7 cellular contexts compared by ENCODE assay signal in the genomic region with DNA sequence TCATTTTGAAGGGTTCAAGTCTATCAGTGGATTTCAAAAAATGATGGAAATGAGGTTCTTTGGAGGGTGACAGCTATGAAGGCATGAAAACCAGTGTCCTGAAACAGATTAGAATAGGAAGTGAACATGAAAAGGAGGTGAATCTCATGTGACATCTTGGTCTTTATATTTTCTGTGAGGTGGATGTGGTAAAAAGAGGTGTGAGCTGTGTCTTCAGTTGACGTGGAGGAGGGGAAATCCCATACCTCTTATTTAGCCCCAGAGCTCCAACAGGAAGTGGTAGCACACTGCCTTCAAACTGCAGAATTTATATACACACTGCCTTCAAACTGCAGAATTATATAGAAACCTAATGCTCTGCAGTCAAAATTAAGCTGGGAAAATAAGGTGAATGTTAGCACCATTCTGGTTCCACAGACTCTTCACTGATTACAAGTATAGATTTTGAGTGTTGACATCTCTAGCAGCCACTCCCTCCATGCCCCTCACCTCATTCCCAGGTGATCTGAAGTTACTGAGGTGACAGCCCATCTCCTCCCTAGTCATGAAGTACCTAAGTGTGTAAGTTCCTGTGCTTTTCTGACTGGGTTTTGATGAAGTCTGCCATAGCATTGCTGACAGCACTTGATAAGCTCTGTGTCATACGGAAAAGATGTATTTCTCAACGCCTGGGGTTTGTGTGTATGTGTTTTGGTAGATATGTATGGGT. TPM values are rescaled to one million over a fixed set of nuclear protein-coding genes. Genes with fewer than 3 reads are reported as not detected.
A peak's percentile ranks its signal among the peaks of the same experiment; 100 is the strongest.
DNase-seq lines count a peak whose midpoint lies in the region; ATAC-seq and TF ChIP-seq lines count a peak whose summit lies in the region.

No MANE protein-coding gene starts in this region.

- H3K4me3 ChIP-seq in prostate gland = no peak overlapping the region

- H3K27ac ChIP-seq in prostate gland = no peak overlapping the region

- intact Hi-C loops in prostate gland (cut with DNase I) = no loop called here

- no peak for DNase-seq in activated T-cell treated with anti-CD3 and anti-CD28 coated beads, Interleukin-2, amount 50 U/mL, for 24 hours
- peak; percentile 80 for DNase-seq in natural killer cell treated with Interleukin-12 subunit alpha and Interleukin-12 subunit beta and Interleukin-15 and Interleukin-18, amount 100 ng/mL, for 72 hours (ENCODE audit: low spot score)
- no peak for DNase-seq in prostate gland (ENCODE audit: low spot score)

- no peaks in the 10 kb centered on the region for H3K36me3 ChIP-seq in prostate gland

- peak overlapping the region; percentile 99 for H3K27ac Mint-ChIP-seq in activated T-cell treated with anti-CD3 and anti-CD28 coated beads, Interleukin-2, amount 50 U/mL, for 24 hours
- H3K27ac Mint-ChIP-seq in natural killer cell treated with Interleukin-12 subunit alpha and Interleukin-12 subunit beta and Interleukin-15 and Interleukin-18, amount 100 ng/mL, for 72 hours = peak overlapping the region; percentile 93 to 96

- H3K4me1 Mint-ChIP-seq in activated T-cell treated with anti-CD3 and anti-CD28 coated beads, Interleukin-2, amount 50 U/mL, for 24 hours (ENCODE audit: low read depth) = peaks cover 78% of the 10 kb centered on the region
- peaks cover 68 to 75% of the 10 kb centered on the region in 2 donors for H3K4me1 Mint-ChIP-seq in natural killer cell treated with Interleukin-12 subunit alpha and Interleukin-12 subunit beta and Interleukin-15 and Interleukin-18, amount 100 ng/mL, for 72 hours (ENCODE audit: low read depth in 2 of 2)

- ATAC-seq in GM19351 (IDR thresholded peaks at IDR 0.05; ENCODE audit: unreplicated experiment) = peak; percentile 44
- ATAC-seq in HG03460 (IDR thresholded peaks at IDR 0.05; ENCODE audit: unreplicated experiment) = peak; percentile 38
- peak; percentile 70 to 77 for ATAC-seq in natural killer cell treated with Interleukin-12 subunit alpha and Interleukin-12 subunit beta and Interleukin-15 and Interleukin-18, amount 100 ng/mL, for 72 hours
- ATAC-seq in GM19397 (IDR thresholded peaks at IDR 0.05; ENCODE audit: unreplicated experiment) = no peak
- no peak for ATAC-seq in HG02870 (IDR thresholded peaks at IDR 0.05; ENCODE audit: unreplicated experiment)

- H3K36me3 Mint-ChIP-seq in activated T-cell treated with anti-CD3 and anti-CD28 coated beads, Interleukin-2, amount 50 U/mL, for 24 hours (ENCODE audit: low read depth) = peaks cover 60% of the 10 kb centered on the region
- H3K36me3 Mint-ChIP-seq in natural killer cell treated with Interleukin-12 subunit alpha and Interleukin-12 subunit beta and Interleukin-15 and Interleukin-18, amount 100 ng/mL, for 72 hours = peaks cover 10% of the 10 kb centered on the region

- no peaks in the 10 kb centered on the region for H3K9me3 ChIP-seq in prostate gland

- peak overlapping the region; percentile 93 for H3K4me3 Mint-ChIP-seq in activated T-cell treated with anti-CD3 and anti-CD28 coated beads, Interleukin-2, amount 50 U/mL, for 24 hours
- H3K4me3 Mint-ChIP-seq in natural killer cell treated with Interleukin-12 subunit alpha and Interleukin-12 subunit beta and Interleukin-15 and Interleukin-18, amount 100 ng/mL, for 72 hours = peak overlapping the region; percentile 99

- H3K9me3 Mint-ChIP-seq in activated T-cell treated with anti-CD3 and anti-CD28 coated beads, Interleukin-2, amount 50 U/mL, for 24 hours = no peaks in the 10 kb centered on the region
- no peaks in the 10 kb centered on the region for H3K9me3 Mint-ChIP-seq in natural killer cell treated with Interleukin-12 subunit alpha and Interleukin-12 subunit beta and Interleukin-15 and Interleukin-18, amount 100 ng/mL, for 72 hours

- H3K4me1 ChIP-seq in prostate gland (replicated peaks) = no peaks in the 10 kb centered on the region

- TF ChIP-seq POLR2A in prostate gland (IDR thresholded peaks at IDR 0.05) = no peak

- no peaks in the 10 kb centered on the region for H3K27me3 ChIP-seq in prostate gland (replicated peaks; ENCODE audit: insufficient read depth)

- no peak for TF ChIP-seq CTCF in prostate gland (IDR thresholded peaks at IDR 0.05)

- H3K27me3 Mint-ChIP-seq in activated T-cell treated with anti-CD3 and anti-CD28 coated beads, Interleukin-2, amount 50 U/mL, for 24 hours = no peaks in the 10 kb centered on the region
- H3K27me3 Mint-ChIP-seq in natural killer cell treated with Interleukin-12 subunit alpha and Interleukin-12 subunit beta and Interleukin-15 and Interleukin-18, amount 100 ng/mL, for 72 hours = no peaks in the 10 kb centered on the region

- 86% methylated on average over 3 of the region's 3 CpGs for WGBS in prostate gland

RNA-seq across cellular contexts. Expression of gene RAB8B, which starts 2.6 kb away (rescaled TPM):
- 100 to 1,000 TPM in 1 of 2 donors, 10 to 100 TPM in 1; 49.1 to 113 TPM for total RNA-seq in natural killer cell treated with Interleukin-12 subunit alpha and Interleukin-12 subunit beta and Interleukin-15 and Interleukin-18, amount 100 ng/mL, for 72 hours
- total RNA-seq in prostate gland = 10 to 100 TPM; 18.5 to 29.2 TPM

RNA-seq across cellular contexts. Expression of gene RPS27L, which starts 34.8 kb away (rescaled TPM):
- 100 to 1,000 TPM in 1 of 2 donors, 10 to 100 TPM in 1; 41.6 to 112 TPM for total RNA-seq in natural killer cell treated with Interleukin-12 subunit alpha and Interleukin-12 subunit beta and Interleukin-15 and Interleukin-18, amount 100 ng/mL, for 72 hours
- total RNA-seq in prostate gland = 100 to 1,000 TPM in 1 of 2 donors, 10 to 100 TPM in 1; 49.2 to 102 TPM

Comparison
In these comparisons a context has a peak if more than half of its experiments do, and no peak if none do; other contexts are left out.
1. ATAC-seq: peak in GM19351 (single experiment), HG03460 (single experiment) and natural killer cell treated with Interleukin-12 subunit alpha and Interleukin-12 subunit beta and Interleukin-15 and Interleukin-18, amount 100 ng/mL, for 72 hours (2 of 2); none in GM19397 (single experiment) and HG02870 (single experiment).